ENCODE assay signal across 12 cellular contexts in the genomic region with DNA sequence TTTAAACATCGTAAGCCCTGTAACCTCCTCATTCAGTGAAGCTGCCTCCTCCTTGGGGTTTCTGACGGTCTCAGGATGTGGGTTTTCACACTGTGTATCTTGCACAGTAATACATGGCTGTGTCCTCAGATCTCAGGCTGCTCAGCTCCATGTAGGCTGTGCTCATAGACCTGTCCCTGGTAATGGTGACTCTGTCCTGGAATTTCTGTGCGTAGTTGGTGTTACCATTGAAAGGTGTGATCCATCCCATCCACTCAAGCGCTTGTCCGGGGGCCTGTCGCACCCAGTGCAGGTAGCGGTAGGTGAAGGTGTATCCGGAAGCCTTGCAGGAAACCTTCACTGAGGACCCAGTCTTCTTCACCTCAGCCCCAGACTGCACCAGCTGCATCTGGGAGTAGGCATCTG.
DNase-seq lines count a peak whose midpoint lies in the region; ATAC-seq, FAIRE-seq and TF ChIP-seq lines count a peak whose summit lies in the region.
"Had no signal": no experiment of that assay in that cellular context is flagged by ENCODE, and none has a peak within 500 bp of the region (broad histone marks: within the 10 kb centered on the region; RNA-seq: fewer than 3 reads in every experiment).

No MANE protein-coding gene starts in this region.

- H3K4me1 ChIP-seq in Peyer's patch: no peaks in the 10 kb centered on the region
- no peaks in the 10 kb centered on the region for H3K4me1 ChIP-seq in GM12878 (ENCODE audit: control insufficient read depth, insufficient read depth, low read length)
- H3K4me1 ChIP-seq in right cardiac atrium (ENCODE audit: control insufficient read depth, insufficient read depth, low read length): no peaks in the 10 kb centered on the region
- H3K4me1 ChIP-seq: right atrium auricular region had no signal

- H3K4me2 ChIP-seq in GM12878 (ENCODE audit: control insufficient read depth, insufficient read depth): no peak overlapping the region

- H3K27me3 Mint-ChIP-seq in osteocyte (ENCODE audit: unreplicated experiment): no peaks in the 10 kb centered on the region

- peak overlapping the region in 1 of 4 donors; percentile 7 for H3K4me3 ChIP-seq in Peyer's patch
- no peak overlapping the region for H3K4me3 ChIP-seq in GM12878
- H3K4me3 ChIP-seq in right cardiac atrium (ENCODE audit: low read length): no peak overlapping the region
- H3K4me3 ChIP-seq: coronary artery, right atrium auricular region had no signal

- H3K27me3 ChIP-seq in Peyer's patch (no peaks in the 10 kb centered on the region), GM12878 (replicated peaks in 1 of 2; ENCODE audit: control insufficient read depth in 2 of 2, insufficient read depth in 2 of 2, low read length in 1 of 2) (peaks cover 2 to 5% of the 10 kb centered on the region in 2 experiments; a peak in 3 of 4 replicates), right cardiac atrium (ENCODE audit: control insufficient read depth, insufficient read depth) (no peaks in the 10 kb centered on the region)
- H3K27me3 ChIP-seq: right atrium auricular region had no signal

- RAD21 ChIA-PET in GM12878 (lab: Charles Lee; ENCODE audit: unreplicated experiment): no interaction called here

- no peak for TF ChIP-seq POLR2A in Peyer's patch (IDR thresholded peaks at IDR 0.05)
- TF ChIP-seq POLR2A in GM12878 (IDR thresholded peaks at IDR 0.05; ENCODE audit: low read depth, low read length): no peak

- TF ChIP-seq EP300 in GM12878 (IDR thresholded peaks at IDR 0.05; ENCODE audit: borderline replicate concordance in 1 of 2, control insufficient read depth in 1 of 2, low read depth in 2 of 2, low read length in 2 of 2): no peak

- SMC1A ChIA-PET in GM12878 (lab: Charles Lee; ENCODE audit: uncharacterized antibody, unreplicated experiment): interaction anchor here (1.8 to 4.0 kb wide), 3 partner anchors 10 to 23 kb away, joined by 5 to 22 read pairs (median 7); no protein-coding TSS in a partner anchor

- TF ChIP-seq CTCF in Peyer's patch (IDR thresholded peaks at IDR 0.05): no peak
- no peak for TF ChIP-seq CTCF in GM12878 (IDR thresholded peaks at IDR 0.05 in 2 of 3, conservative IDR thresholded peaks at IDR 0.05 in 1 of 3; ENCODE audit: control insufficient read depth in 2 of 3, extremely low read depth in 1 of 3, insufficient read depth in 1 of 3, low read depth in 3 of 3, low read length in 3 of 3)
- TF ChIP-seq CTCF in osteocyte (IDR thresholded peaks at IDR 0.05): no peak

- H3K4me3 Mint-ChIP-seq in osteocyte (ENCODE audit: unreplicated experiment): no peak overlapping the region

- H3K36me3 ChIP-seq in Peyer's patch: no peaks in the 10 kb centered on the region
- no peaks in the 10 kb centered on the region for H3K36me3 ChIP-seq in GM12878 (ENCODE audit: control insufficient read depth in 2 of 2, insufficient read depth in 2 of 2, low read length in 1 of 2)
- H3K36me3 ChIP-seq: right atrium auricular region had no signal

- H3K27ac ChIP-seq in Peyer's patch (peak overlapping the region; percentile 9 to 74 (median 51)), GM12878 (ENCODE audit: control insufficient read depth, insufficient read depth) (no peak overlapping the region), right cardiac atrium (ENCODE audit: low read length) (no peak overlapping the region)
- H3K27ac ChIP-seq: coronary artery, right atrium auricular region had no signal

- DNase-seq in Peyer's patch: peak in 2 of 3 donors; percentile 55 to 77
- DNase-seq in activated CD8-positive, alpha-beta memory T cell treated with anti-CD3 and anti-CD28 coated beads for 4 hours (ENCODE audit: low read depth in 2 of 2): peak; percentile 28 to 34
- DNase-seq in GM12878 (ENCODE audit: low read depth, low spot score): no peak
- DNase-seq in stimulated activated CD8-positive, alpha-beta memory T cell treated with anti-CD3 and anti-CD28 coated beads, Interleukin-7, amount 100 ng/mL, for 4 hours (ENCODE audit: low read depth in 2 of 2): peak; percentile 43 to 44
- DNase-seq in COR-L47 (lab: John Stamatoyannopoulos, UW): no peak
- DNase-seq in osteocyte (ENCODE audit: extremely low spot score, unreplicated experiment): no peak
- no peak for DNase-seq in left colon
- no peak for DNase-seq in right cardiac atrium
- DNase-seq: NCI-H1417 treated with DMSO at 0.1 percent for 48 hours had no signal

- in situ Hi-C loops in GM12878 (cut with MboI): no loop called here

- H3K9me3 ChIP-seq in Peyer's patch: no peaks in the 10 kb centered on the region
- no peaks in the 10 kb centered on the region for H3K9me3 ChIP-seq in GM12878 (replicated peaks; ENCODE audit: control insufficient read depth, insufficient read depth, low read length)
- H3K9me3 ChIP-seq in right cardiac atrium (ENCODE audit: control insufficient read depth, low read length): no peaks in the 10 kb centered on the region
- H3K9me3 ChIP-seq: right atrium auricular region had no signal

- H2AFZ ChIP-seq in GM12878 (ENCODE audit: control insufficient read depth, low read depth, low read length): no peak overlapping the region

- POLR2A ChIA-PET in GM12878 (lab: Charles Lee): interaction anchor here (0.8 kb wide), 1 partner anchor 26 kb away, joined by 3 read pairs; no protein-coding TSS in a partner anchor

- H3K36me3 Mint-ChIP-seq in osteocyte (ENCODE audit: unreplicated experiment): no peaks in the 10 kb centered on the region

- no peak overlapping the region for H3K9ac ChIP-seq in GM12878 (ENCODE audit: control insufficient read depth, insufficient read depth, low read length)

- H4K20me1 ChIP-seq in GM12878 (ENCODE audit: control insufficient read depth, insufficient read depth): no peaks in the 10 kb centered on the region

- peaks cover 58% of the 10 kb centered on the region for H3K9me3 Mint-ChIP-seq in osteocyte (ENCODE audit: unreplicated experiment)

- CTCF ChIA-PET in GM12878 (lab: Yijun Ruan, JAX): interaction anchor here (0.7 to 6.1 kb wide), 5 partner anchors 13 to 89 kb away, joined by 4 to 43 read pairs (median 13); no protein-coding TSS in a partner anchor

- no peaks in the 10 kb centered on the region for H3K4me1 Mint-ChIP-seq in osteocyte (ENCODE audit: unreplicated experiment)

- no peak overlapping the region for H3K27ac Mint-ChIP-seq in osteocyte (ENCODE audit: unreplicated experiment)

- BruUV-seq in GM12878 (replicated peaks; lab: Mats Ljungman, UMichigan): no TSS peak

- WGBS in GM12878 (ENCODE audit: insufficient coverage, insufficient replicate concordance, low lambda C conversion rate, missing lambda C conversion rate): 50% methylated on average over 8 of the region's 8 CpGs
- 77% methylated on average over 8 of the region's 8 CpGs for WGBS in right cardiac atrium

- no peak for TF ChIP-seq RAD21 in GM12878 (IDR thresholded peaks at IDR 0.05; ENCODE audit: insufficient read depth, low read depth, low read length)

- FAIRE-seq in GM12878 (lab: Jason Lieb, UNC): no peak
- FAIRE-seq: HTR-8/SVneo had no signal

- intact Hi-C loops in GM12878 (cut with micrococcal nuclease; ENCODE audit: unreplicated experiment): no loop called here
- intact Hi-C loops in left colon (cut with DNase I, micrococcal nuclease): no loop called here
- intact Hi-C loops in right cardiac atrium (cut with DNase I): no loop called here

- H3K79me2 ChIP-seq in GM12878 (ENCODE audit: control insufficient read depth, insufficient read depth, low read length): no peaks in the 10 kb centered on the region

- ATAC-seq in GM12878: peak; percentile 57
- no peak for ATAC-seq in left colon
- no peak for ATAC-seq in right cardiac atrium

TF ChIP-seq in GM12878, 131 proteins besides CTCF, POLR2A, EP300 and RAD21:
- TF ChIP-seq CHD1 (IDR thresholded peaks at IDR 0.05; ENCODE audit: low read depth, low read length) (no peak), RUNX3 (IDR thresholded peaks at IDR 0.05; ENCODE audit: low read length) (peak; percentile 26; the same call in 1 of the 2 replicates)
TF ChIP-seq in GM12878: peak in this region for 1.

Comparison
In these comparisons a context has a peak if more than half of its experiments do, and no peak if none do; other contexts are left out.
1. DNase-seq: peak in Peyer's patch (2 of 3), activated CD8-positive, alpha-beta memory T cell treated with anti-CD3 and anti-CD28 coated beads for 4 hours (2 of 2) and stimulated activated CD8-positive, alpha-beta memory T cell treated with anti-CD3 and anti-CD28 coated beads, Interleukin-7, amount 100 ng/mL, for 4 hours (2 of 2); none in GM12878 (single experiment), COR-L47 (single experiment), osteocyte (single experiment), left colon (0 of 2) and right cardiac atrium (0 of 3).
2. H3K27ac ChIP-seq: peak in Peyer's patch (4 of 4); none in GM12878 (single experiment) and right cardiac atrium (single experiment).